In genomic region chr2:107712857-107713256, GRCh38 we compare ENCODE assay signal across 10 cellular contexts.
A peak's percentile ranks its signal among the peaks of the same experiment; 100 is the strongest.
DNase-seq lines count a peak whose midpoint lies in the region; ATAC-seq, FAIRE-seq and TF ChIP-seq lines count a peak whose summit lies in the region.
"Had no signal": no experiment of that assay in that cellular context is flagged by ENCODE, and none has a peak within 500 bp of the region (broad histone marks: within the 10 kb centered on the region; RNA-seq: fewer than 3 reads in every experiment).

No MANE protein-coding gene starts in this region.

- CTCF ChIA-PET in MCF 10A (lab: Yijun Ruan, JAX): no interaction called here
- CTCF ChIA-PET in mammary epithelial cell (lab: Charles Lee; ENCODE audit: low non-redundant PET): no interaction called here

- H3K9me3 ChIP-seq in mammary epithelial cell (replicated peaks; ENCODE audit: insufficient read depth, low read length): no peaks in the 10 kb centered on the region

- H3K36me3 ChIP-seq in mammary epithelial cell (ENCODE audit: insufficient read depth, low read length): no peaks in the 10 kb centered on the region

- H4K20me1 ChIP-seq in mammary epithelial cell (ENCODE audit: insufficient read depth, low read length): no peaks in the 10 kb centered on the region

- no peak for ATAC-seq in effector memory CD8-positive, alpha-beta T cell (replicated peaks)

- no peak for FAIRE-seq in RCC 7860 (lab: Jason Lieb, UNC)

- in situ Hi-C loops in mammary epithelial cell (cut with MboI; ENCODE audit: low sequenced_read_pairs in 2 of 2): no loop called here

- intact Hi-C loops in MCF 10A (cut with micrococcal nuclease) (no loop called here), mammary epithelial cell (cut with micrococcal nuclease) (no loop called here)

- peaks cover 9% of the 10 kb centered on the region for H3K4me1 Mint-ChIP-seq in MCF 10A (ENCODE audit: insufficient read depth, unreplicated experiment)
- H3K4me1 Mint-ChIP-seq in effector memory CD8-positive, alpha-beta T cell (ENCODE audit: low read depth in 2 of 2): peaks cover 0 to 3% of the 10 kb centered on the region in 2 donors

- no peaks in the 10 kb centered on the region for H3K79me2 ChIP-seq in mammary epithelial cell (ENCODE audit: insufficient read depth, low read length)

- H3K27ac ChIP-seq in mammary epithelial cell (ENCODE audit: insufficient read depth, low read depth, low read length): no peak overlapping the region

- H3K27ac Mint-ChIP-seq in MCF 10A (ENCODE audit: low read depth, unreplicated experiment): peak overlapping the region; percentile 13
- H3K27ac Mint-ChIP-seq in effector memory CD8-positive, alpha-beta T cell: peak overlapping the region in 1 of 2 donors; percentile 87

- H3K27me3 Mint-ChIP-seq in MCF 10A (ENCODE audit: insufficient read depth, unreplicated experiment): no peaks in the 10 kb centered on the region
- H3K27me3 Mint-ChIP-seq in effector memory CD8-positive, alpha-beta T cell: no peaks in the 10 kb centered on the region

- H3K4me3 Mint-ChIP-seq in MCF 10A (ENCODE audit: unreplicated experiment): no peak overlapping the region
- H3K4me3 Mint-ChIP-seq in effector memory CD8-positive, alpha-beta T cell: peak overlapping the region; percentile 37 to 73
- H3K4me3 Mint-ChIP-seq: neural crest cell had no signal

- dilution Hi-C loops in mammary epithelial cell (cut with HindIII; ENCODE audit: low sequenced_read_pairs): no loop called here

- no peak overlapping the region for H3K4me2 ChIP-seq in mammary epithelial cell (ENCODE audit: insufficient read depth, low read depth, low read length)

- H3K4me3 ChIP-seq in mammary epithelial cell (replicated peaks in 1 of 3; ENCODE audit: insufficient read depth in 1 of 3, low read depth in 2 of 3, low read length in 3 of 3): no peak overlapping the region

- TF ChIP-seq CTCF in MCF 10A (IDR thresholded peaks at IDR 0.05; ENCODE audit: unreplicated experiment) (no peak), mammary epithelial cell (conservative IDR thresholded peaks at IDR 0.05 in 1 of 2, IDR thresholded peaks at IDR 0.05 in 1 of 2; ENCODE audit: extremely low read depth in 1 of 2, insufficient read depth in 1 of 2, low read depth in 1 of 2, low read length in 2 of 2) (no peak)

- no TSS peak for BruUV-seq in MCF 10A (replicated peaks; lab: Mats Ljungman, UMichigan)
- no TSS peak for BruUV-seq in mammary epithelial cell (replicated peaks; lab: Mats Ljungman, UMichigan)

- no peak overlapping the region for H3K9ac ChIP-seq in mammary epithelial cell (ENCODE audit: insufficient read depth, low read length)

- H2AFZ ChIP-seq in mammary epithelial cell (ENCODE audit: low read depth, low read length): no peak overlapping the region

- POLR2A ChIA-PET in MCF 10A (lab: Yijun Ruan, JAX): no interaction called here

- 85% methylated on average over 6 of the region's 6 CpGs for WGBS in mammary epithelial cell (ENCODE audit: low coverage, missing lambda C conversion rate)

- H3K27me3 ChIP-seq in mammary epithelial cell (ENCODE audit: insufficient read depth, low read length): no peaks in the 10 kb centered on the region

- H3K4me1 ChIP-seq in mammary epithelial cell (ENCODE audit: insufficient read depth, low read length): no peaks in the 10 kb centered on the region

- H3K9me3 Mint-ChIP-seq in MCF 10A (ENCODE audit: unreplicated experiment): no peaks in the 10 kb centered on the region
- H3K9me3 Mint-ChIP-seq in effector memory CD8-positive, alpha-beta T cell: peaks cover 0 to 1% of the 10 kb centered on the region in 2 donors
- H3K9me3 Mint-ChIP-seq: neural crest cell had no signal

- no peak for DNase-seq in MCF 10A (ENCODE audit: unreplicated experiment)
- no peak for DNase-seq in mammary epithelial cell
- peak; percentile 18 for DNase-seq in HuH-7 (ENCODE audit: low spot score)
- DNase-seq in effector memory CD8-positive, alpha-beta T cell: no peak
- DNase-seq in germinal center (ENCODE audit: low spot score): no peak
- no peak for DNase-seq in mucosa of gallbladder (ENCODE audit: low spot score)
- no peak for DNase-seq in RCC 7860 (ENCODE audit: low spot score)
- DNase-seq in HPDE6-E6E7 (ENCODE audit: extremely low spot score): no peak
- DNase-seq: Kasumi-1 had no signal

- H3K36me3 Mint-ChIP-seq in MCF 10A (ENCODE audit: insufficient read depth, unreplicated experiment): no peaks in the 10 kb centered on the region
- no peaks in the 10 kb centered on the region for H3K36me3 Mint-ChIP-seq in effector memory CD8-positive, alpha-beta T cell (ENCODE audit: insufficient read depth)
